ENCODE assay signal across 14 cellular contexts in the genomic region with DNA sequence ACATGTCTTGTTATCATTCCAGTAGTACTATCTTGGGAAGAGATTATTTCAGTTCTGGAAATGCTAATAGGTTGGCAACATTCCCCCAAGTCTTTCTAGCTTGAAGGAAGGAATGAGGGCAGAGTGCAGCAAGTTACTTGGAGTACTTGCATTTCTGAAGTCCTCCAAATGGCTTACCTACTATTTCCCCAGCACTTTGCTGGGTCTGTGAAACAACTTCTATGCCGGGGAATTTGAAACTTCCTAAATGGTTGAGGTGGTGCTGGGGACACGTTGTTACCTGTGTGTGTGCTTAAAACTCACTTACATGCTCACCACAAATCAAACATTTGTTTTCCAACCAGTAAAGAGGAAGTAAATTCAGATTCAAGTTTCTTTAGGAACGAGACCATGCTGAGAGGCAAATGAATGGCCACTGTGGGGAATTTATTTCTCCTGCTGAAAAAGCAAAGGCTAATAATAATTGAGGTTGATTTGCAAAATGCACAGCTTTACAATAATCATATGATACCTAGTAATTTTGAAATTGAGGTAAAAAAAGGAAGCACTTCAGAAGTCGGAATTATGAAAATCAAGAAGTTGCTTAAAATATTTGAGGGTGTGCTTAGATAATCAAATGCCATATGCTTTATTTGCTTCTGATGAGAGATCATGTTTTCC.
DNase-seq lines count a peak whose midpoint lies in the region; ATAC-seq, FAIRE-seq and TF ChIP-seq lines count a peak whose summit lies in the region.
"Had no signal": no experiment of that assay in that cellular context is flagged by ENCODE, and none has a peak within 500 bp of the region (broad histone marks: within the 10 kb centered on the region; RNA-seq: fewer than 3 reads in every experiment).

No MANE protein-coding gene starts in this region.

- H3F3A ChIP-seq in DOHH2 (ENCODE audit: control insufficient read depth, insufficient read depth) = no peaks in the 10 kb centered on the region

- peak overlapping the region; percentile 20; the same call in 1 of the 2 replicates for H3K27ac ChIP-seq in DOHH2 (ENCODE audit: low read depth, low read length)
- H3K27ac ChIP-seq in Karpas-422 (ENCODE audit: low read length) = peak overlapping the region; percentile 88
- H3K27ac ChIP-seq in A673 (ENCODE audit: low read depth, low read length, poor library complexity, severe bottlenecking) = no peak overlapping the region
- H3K27ac ChIP-seq: BLaER1, foreskin keratinocyte had no signal

- H3K9ac ChIP-seq in Karpas-422 (ENCODE audit: low read length) = peak overlapping the region; percentile 36
- H3K9ac ChIP-seq: BLaER1 had no signal

- POLR2A ChIA-PET in A673 (lab: Charles Lee; ENCODE audit: low non-redundant PET) = no interaction called here

- peak overlapping the region; percentile 40; the same call in 1 of the 2 replicates for H2AFZ ChIP-seq in Karpas-422 (ENCODE audit: low read length)

- H3K9me2 ChIP-seq in DOHH2 (replicated peaks; ENCODE audit: control insufficient read depth, low read length) (no peaks in the 10 kb centered on the region), Karpas-422 (replicated peaks; ENCODE audit: insufficient read depth, low read length) (no peaks in the 10 kb centered on the region)

- BruUV-seq in A673 (replicated peaks; lab: Mats Ljungman, UMichigan) = no TSS peak

- no peak for FAIRE-seq in bronchial epithelial cell (lab: Jason Lieb, UNC)

- CTCF ChIA-PET in A673 (lab: Charles Lee) = no interaction called here

- peak overlapping the region; percentile 33 for H3K4me3 ChIP-seq in DOHH2 (ENCODE audit: low read length)
- peak overlapping the region; percentile 29; the same call in 1 of the 2 replicates for H3K4me3 ChIP-seq in Karpas-422 (ENCODE audit: low read length)
- no peak overlapping the region for H3K4me3 ChIP-seq in bronchial epithelial cell (ENCODE audit: low read depth, low read length)
- H3K4me3 ChIP-seq in A673 (ENCODE audit: low read depth, low read length, poor library complexity, severe bottlenecking) = no peak overlapping the region
- H3K4me3 ChIP-seq: BLaER1 had no signal

- no peaks in the 10 kb centered on the region for H4K20me1 ChIP-seq in DOHH2 (ENCODE audit: control insufficient read depth, insufficient read depth, low read depth, low read length)
- no peaks in the 10 kb centered on the region for H4K20me1 ChIP-seq in Karpas-422 (ENCODE audit: insufficient read depth, low read depth, low read length)
- H4K20me1 ChIP-seq: BLaER1 had no signal

- H3K4me2 ChIP-seq in DOHH2 (ENCODE audit: low read length) (peak overlapping the region; percentile 44), Karpas-422 (ENCODE audit: low read depth, low read length, poor library complexity, severe bottlenecking) (peak overlapping the region; percentile 46)
- H3K4me2 ChIP-seq: BLaER1 had no signal

- intact Hi-C loops in A673 (cut with micrococcal nuclease; ENCODE audit: unreplicated experiment) = no loop called here

- peak; percentile 80 for DNase-seq in Karpas-422
- peak; percentile 76 for DNase-seq in bronchial epithelial cell (ENCODE audit: low read depth)
- DNase-seq in left kidney (ENCODE audit: low read depth, low spot score) = peak; percentile 7
- DNase-seq in epidermal melanocyte (ENCODE audit: insufficient read length, low spot score) = no peak
- no peak for DNase-seq in GF-D8 (lab: John Stamatoyannopoulos, UW)
- no peak for DNase-seq in A673 (ENCODE audit: low spot score)
- DNase-seq: activated T-cell treated with anti-CD3 and anti-CD28 coated beads, Interleukin-2, amount 50 U/mL, for 48 hours; foreskin keratinocyte; left ventricle myocardium superior; NCI-H345; Right ventricle myocardium superior had no signal

- H3K79me2 ChIP-seq in DOHH2 (ENCODE audit: control insufficient read depth, low read length) = no peaks in the 10 kb centered on the region
- H3K79me2 ChIP-seq in Karpas-422 (ENCODE audit: low read length) = no peaks in the 10 kb centered on the region

- H3K4me1 ChIP-seq in DOHH2 (ENCODE audit: control insufficient read depth, low read length) = peaks cover 17% of the 10 kb centered on the region
- peaks cover 36% of the 10 kb centered on the region for H3K4me1 ChIP-seq in Karpas-422 (ENCODE audit: low read length)
- peaks cover 15% of the 10 kb centered on the region for H3K4me1 ChIP-seq in A673 (ENCODE audit: insufficient read depth, low read length, poor library complexity, severe bottlenecking)
- H3K4me1 ChIP-seq: BLaER1 had no signal

- H3K27me3 ChIP-seq in DOHH2 (ENCODE audit: control insufficient read depth, low read length) = no peaks in the 10 kb centered on the region
- H3K27me3 ChIP-seq in Karpas-422 (ENCODE audit: low read length) = no peaks in the 10 kb centered on the region
- H3K27me3 ChIP-seq in bronchial epithelial cell (ENCODE audit: control insufficient read depth, insufficient read depth, low read length) = no peaks in the 10 kb centered on the region
- H3K27me3 ChIP-seq in A673 (replicated peaks; ENCODE audit: insufficient read depth, low read depth, low read length, poor library complexity) = no peaks in the 10 kb centered on the region
- H3K27me3 ChIP-seq: BLaER1, foreskin keratinocyte had no signal

- H3K9me3 ChIP-seq in DOHH2 (ENCODE audit: control insufficient read depth, insufficient read depth, low read length) (peaks cover 10% of the 10 kb centered on the region; the same call in 1 of the 2 replicates), Karpas-422 (ENCODE audit: low read length) (no peaks in the 10 kb centered on the region), A673 (ENCODE audit: low read depth, low read length, poor library complexity, severe bottlenecking) (no peaks in the 10 kb centered on the region)
- H3K9me3 ChIP-seq: BLaER1 had no signal

- TF ChIP-seq CTCF in DOHH2 (IDR thresholded peaks at IDR 0.05; ENCODE audit: low read depth, low read length, poor library complexity, severe bottlenecking) (no peak), bronchial epithelial cell (IDR thresholded peaks at IDR 0.05; ENCODE audit: insufficient read depth, low read length, severe bottlenecking) (no peak), A673 (conservative IDR thresholded peaks at IDR 0.05; ENCODE audit: low read depth, low read length) (no peak)

- no peak for ATAC-seq in HG02973 (IDR thresholded peaks at IDR 0.05; ENCODE audit: unreplicated experiment)
- ATAC-seq: foreskin keratinocyte, left ventricle myocardium superior had no signal

- H3K36me3 ChIP-seq in DOHH2 (ENCODE audit: control insufficient read depth, low read length) (peaks cover 10% of the 10 kb centered on the region), Karpas-422 (ENCODE audit: insufficient read depth, low read length) (no peaks in the 10 kb centered on the region), bronchial epithelial cell (ENCODE audit: control insufficient read depth, insufficient read depth, low read length) (no peaks in the 10 kb centered on the region), A673 (ENCODE audit: insufficient read depth, low read length, poor library complexity, severe bottlenecking) (no peaks in the 10 kb centered on the region)
- H3K36me3 ChIP-seq: BLaER1 had no signal

Comparison
In these comparisons a context has a peak if more than half of its experiments do, and no peak if none do; other contexts are left out.
1. H3K4me3 ChIP-seq: peak in DOHH2 (single experiment) and Karpas-422 (single experiment); none in bronchial epithelial cell (single experiment) and A673 (single experiment).
2. DNase-seq: peak in Karpas-422 (single experiment), bronchial epithelial cell (single experiment) and left kidney (single experiment); none in epidermal melanocyte (single experiment), GF-D8 (single experiment) and A673 (single experiment).